Comparison of ENCODE assay signal across 14 cellular contexts in genomic region chr1:206904423-206905142, GRCh38. TPM values are rescaled to one million over a fixed set of nuclear protein-coding genes. Genes with fewer than 3 reads are reported as not detected.
A peak's percentile ranks its signal among the peaks of the same experiment; 100 is the strongest.
DNase-seq lines count a peak whose midpoint lies in the region; ATAC-seq and TF ChIP-seq lines count a peak whose summit lies in the region.
"Had no signal": no experiment of that assay in that cellular context is flagged by ENCODE, and none has a peak within 500 bp of the region (broad histone marks: within the 10 kb centered on the region; RNA-seq: fewer than 3 reads in every experiment).

No MANE protein-coding gene starts in this region.

- H3K27ac ChIP-seq in right cardiac atrium (ENCODE audit: low read length) (no peak overlapping the region), foreskin keratinocyte (peak overlapping the region; percentile 86)
- H3K27ac ChIP-seq: gastroesophageal sphincter had no signal

- no peaks in the 10 kb centered on the region for H3K27me3 ChIP-seq in right cardiac atrium (ENCODE audit: control insufficient read depth, insufficient read depth)
- H3K27me3 ChIP-seq in foreskin keratinocyte, result no peaks in the 10 kb centered on the region

- POLR2A ChIA-PET in activated CD8-positive, alpha-beta T cell treated with anti-CD3 and anti-CD28 coated beads, Interleukin-2, amount 10 ng/mL, durations not matched to agents 7 days and 5 days (lab: Charles Lee), result interaction anchor here (0.7 kb wide), 2 partner anchors 18 to 178 kb away, joined by 3 read pairs; no protein-coding TSS in a partner anchor

- 83% methylated on average over 10 of the region's 10 CpGs for WGBS in right cardiac atrium

- intact Hi-C loops in Right ventricle myocardium superior (cut with DNase I) (no loop called here), right cardiac atrium (cut with DNase I) (loop anchor here in 1 of 4 donors (5.0 to 10.0 kb wide), 2 partner anchors 37 to 430 kb away; partner anchors contain the start of genes IKBKE and IL20)

- H3K36me3 Mint-ChIP-seq in activated CD8-positive, alpha-beta T cell treated with anti-CD3 and anti-CD28 coated beads, Interleukin-2, amount 10 ng/mL, durations not matched to agents 7 days and 5 days (ENCODE audit: low read depth), result peaks cover 48% of the 10 kb centered on the region
- H3K36me3 Mint-ChIP-seq in stimulated activated naive B cell treated with anti-CD40 and anti-IgM and Interleukin-4, amounts not matched to agents 10 μg/mL and 1 μg/mL and 100 μg/mL, for 72 hours, result peaks cover 55 to 80% of the 10 kb centered on the region in 2 donors

- in situ Hi-C loops in ACHN (cut with HindIII; ENCODE audit: low pct_ligation_motif_present, low pct_unique_long_range_greater_than_20kb, low sequenced_read_pairs), result no loop called here

- H3K9me3 ChIP-seq in right cardiac atrium (ENCODE audit: control insufficient read depth, low read length), result no peaks in the 10 kb centered on the region
- H3K9me3 ChIP-seq: gastroesophageal sphincter had no signal

- CTCF ChIA-PET in activated CD8-positive, alpha-beta T cell treated with anti-CD3 and anti-CD28 coated beads, Interleukin-2, amount 10 ng/mL, durations not matched to agents 7 days and 5 days (lab: Charles Lee), result interaction anchor here (0.5 to 5.5 kb wide), 9 partner anchors 15 to 97 kb away, joined by 3 to 43 read pairs (median 7); partner anchors contain the start of genes FCMR and IL20

- H3K9me3 Mint-ChIP-seq in activated CD8-positive, alpha-beta T cell treated with anti-CD3 and anti-CD28 coated beads, Interleukin-2, amount 10 ng/mL, durations not matched to agents 7 days and 5 days (ENCODE audit: insufficient read depth), result no peaks in the 10 kb centered on the region
- H3K9me3 Mint-ChIP-seq in stimulated activated naive B cell treated with anti-CD40 and anti-IgM and Interleukin-4, amounts not matched to agents 10 μg/mL and 1 μg/mL and 100 μg/mL, for 72 hours, result no peaks in the 10 kb centered on the region

- no peaks in the 10 kb centered on the region for H3K27me3 Mint-ChIP-seq in activated CD8-positive, alpha-beta T cell treated with anti-CD3 and anti-CD28 coated beads, Interleukin-2, amount 10 ng/mL, durations not matched to agents 7 days and 5 days (ENCODE audit: low read depth)
- no peaks in the 10 kb centered on the region for H3K27me3 Mint-ChIP-seq in stimulated activated naive B cell treated with anti-CD40 and anti-IgM and Interleukin-4, amounts not matched to agents 10 μg/mL and 1 μg/mL and 100 μg/mL, for 72 hours

- H3K4me1 Mint-ChIP-seq in activated CD8-positive, alpha-beta T cell treated with anti-CD3 and anti-CD28 coated beads, Interleukin-2, amount 10 ng/mL, durations not matched to agents 7 days and 5 days (ENCODE audit: low read depth), result peaks cover 38% of the 10 kb centered on the region
- H3K4me1 Mint-ChIP-seq in stimulated activated naive B cell treated with anti-CD40 and anti-IgM and Interleukin-4, amounts not matched to agents 10 μg/mL and 1 μg/mL and 100 μg/mL, for 72 hours, result peaks cover 63 to 92% of the 10 kb centered on the region in 2 donors

- peak; percentile 64 for ATAC-seq in Right ventricle myocardium superior (ENCODE audit: poor library complexity)
- ATAC-seq in right cardiac atrium, result no peak
- ATAC-seq in activated CD8-positive, alpha-beta T cell treated with anti-CD3 and anti-CD28 coated beads, Interleukin-2, amount 10 ng/mL, durations not matched to agents 7 days and 5 days, result no peak
- ATAC-seq in foreskin keratinocyte, result no peak
- no peak for ATAC-seq in stimulated activated naive B cell treated with anti-CD40 and anti-IgM and Interleukin-4, amounts not matched to agents 10 μg/mL and 1 μg/mL and 100 μg/mL, for 72 hours (replicated peaks)
- ATAC-seq: gastroesophageal sphincter had no signal

- H3K4me3 ChIP-seq in right cardiac atrium (ENCODE audit: low read length), result no peak overlapping the region
- H3K4me3 ChIP-seq: gastroesophageal sphincter had no signal

- peak overlapping the region; percentile 26 for H3K27ac Mint-ChIP-seq in activated CD8-positive, alpha-beta T cell treated with anti-CD3 and anti-CD28 coated beads, Interleukin-2, amount 10 ng/mL, durations not matched to agents 7 days and 5 days
- H3K27ac Mint-ChIP-seq in stimulated activated naive B cell treated with anti-CD40 and anti-IgM and Interleukin-4, amounts not matched to agents 10 μg/mL and 1 μg/mL and 100 μg/mL, for 72 hours, result peak overlapping the region; percentile 88

- no peak for TF ChIP-seq CTCF in foreskin keratinocyte (conservative IDR thresholded peaks at IDR 0.05)

- no peak overlapping the region for H3K4me3 Mint-ChIP-seq in activated CD8-positive, alpha-beta T cell treated with anti-CD3 and anti-CD28 coated beads, Interleukin-2, amount 10 ng/mL, durations not matched to agents 7 days and 5 days
- H3K4me3 Mint-ChIP-seq in stimulated activated naive B cell treated with anti-CD40 and anti-IgM and Interleukin-4, amounts not matched to agents 10 μg/mL and 1 μg/mL and 100 μg/mL, for 72 hours, result peak overlapping the region; percentile 49 to 56

- H3K4me1 ChIP-seq in right cardiac atrium (ENCODE audit: control insufficient read depth, insufficient read depth, low read length) (no peaks in the 10 kb centered on the region), foreskin keratinocyte (peaks cover 25% of the 10 kb centered on the region)

- DNase-seq in Right ventricle myocardium superior (no peak), right cardiac atrium (no peak), foreskin keratinocyte (no peak), NCI-H2227 (lab: John Stamatoyannopoulos, UW; ENCODE audit: unreplicated experiment) (no peak), ACHN (no peak), SIG-M5 treated with dmso at 0.1 percent for 504 hours (lab: John Stamatoyannopoulos, UW; ENCODE audit: unreplicated experiment) (no peak)
- no peak for DNase-seq in activated CD8-positive, alpha-beta T cell treated with anti-CD3 and anti-CD28 coated beads, Interleukin-2, amount 10 ng/mL, durations not matched to agents 7 days and 5 days
- no peak for DNase-seq in stimulated activated naive B cell treated with anti-CD40 and anti-IgM and Interleukin-4, amounts not matched to agents 10 μg/mL and 1 μg/mL and 100 μg/mL, for 72 hours
- DNase-seq: AML-193, NCI-H82, SIG-M5 had no signal

RNA-seq across cellular contexts. Expression of gene IL24, which starts 7.3 kb away (rescaled TPM):
- total RNA-seq in Right ventricle myocardium superior, result not detected
- total RNA-seq in right cardiac atrium, result not detected
- polyA plus RNA-seq in right cardiac atrium, result not detected
- not detected for total RNA-seq in activated CD8-positive, alpha-beta T cell treated with anti-CD3 and anti-CD28 coated beads, Interleukin-2, amount 10 ng/mL, durations not matched to agents 7 days and 5 days
- total RNA-seq in foreskin keratinocyte, result 2.3 and 4.5 TPM in 2 replicates
- polyA plus RNA-seq in foreskin keratinocyte, result 2.2 and 4.8 TPM in 2 replicates
- total RNA-seq: gastroesophageal sphincter, HT-29 had no signal

RNA-seq across cellular contexts. Expression of gene FCMR, which starts 17.2 kb away (rescaled TPM):
- total RNA-seq in Right ventricle myocardium superior (3.2 TPM), right cardiac atrium (1 to 10 TPM; 1.7 to 2.7 (median 2.1) TPM), foreskin keratinocyte (3.4 and 3.5 TPM in 2 replicates)
- polyA plus RNA-seq in right cardiac atrium (0.81 TPM), foreskin keratinocyte (8.8 and 8.9 TPM in 2 replicates)
- 10 to 100 TPM; 51.5 to 56.8 TPM for total RNA-seq in activated CD8-positive, alpha-beta T cell treated with anti-CD3 and anti-CD28 coated beads, Interleukin-2, amount 10 ng/mL, durations not matched to agents 7 days and 5 days

RNA-seq across cellular contexts. Expression of gene IL20, which starts 39.2 kb away (rescaled TPM):
- not detected for total RNA-seq in Right ventricle myocardium superior
- total RNA-seq in right cardiac atrium, result not detected
- not detected for polyA plus RNA-seq in right cardiac atrium
- total RNA-seq in activated CD8-positive, alpha-beta T cell treated with anti-CD3 and anti-CD28 coated beads, Interleukin-2, amount 10 ng/mL, durations not matched to agents 7 days and 5 days, result not detected
- total RNA-seq in foreskin keratinocyte, result 0.41 and 0.74 TPM in 2 replicates
- polyA plus RNA-seq in foreskin keratinocyte, result 0.22 and 0.33 TPM in 2 replicates
- total RNA-seq: gastroesophageal sphincter, HT-29, mononuclear cell had no signal

RNA-seq across cellular contexts. Expression of gene PIGR, which starts 41.7 kb away (rescaled TPM):
- total RNA-seq in Right ventricle myocardium superior (0.13 TPM), right cardiac atrium (under 1 TPM in 3 of 4 donors, not detected in 1; 0.09 to 0.59 (median 0.17) TPM), foreskin keratinocyte (not detected in 2 replicates)
- polyA plus RNA-seq in right cardiac atrium (0.23 TPM), foreskin keratinocyte (not detected in 2 replicates)
- total RNA-seq in activated CD8-positive, alpha-beta T cell treated with anti-CD3 and anti-CD28 coated beads, Interleukin-2, amount 10 ng/mL, durations not matched to agents 7 days and 5 days, result not detected
- total RNA-seq: mononuclear cell had no signal

Comparison
In these comparisons a context has a peak if more than half of its experiments do, and no peak if none do; other contexts are left out.
1. RNA of gene FCMR, which starts 17.2 kb away (total RNA-seq): 51.5 to 56.8 TPM in activated CD8-positive, alpha-beta T cell treated with anti-CD3 and anti-CD28 coated beads, Interleukin-2, amount 10 ng/mL, durations not matched to agents 7 days and 5 days; 3.4 to 3.5 TPM in foreskin keratinocyte, 3.2 TPM in Right ventricle myocardium superior (single experiment) and 1.7 to 2.7 TPM in right cardiac atrium; every median in the first group is over 10 times any median in the second.